In genomic region chr2:144515425-144515693, GRCh38 we compare ENCODE assay signal across 9 cellular contexts. TPM values are rescaled to one million over a fixed set of nuclear protein-coding genes. Genes with fewer than 3 reads are reported as not detected.
DNase-seq lines count a peak whose midpoint lies in the region; ATAC-seq, FAIRE-seq and TF ChIP-seq lines count a peak whose summit lies in the region.
"Had no signal": no experiment of that assay in that cellular context is flagged by ENCODE, and none has a peak within 500 bp of the region (broad histone marks: within the 10 kb centered on the region; RNA-seq: fewer than 3 reads in every experiment).

No MANE protein-coding gene starts in this region.

- H2AFZ ChIP-seq in astrocyte (ENCODE audit: low read depth, low read length) = no peak overlapping the region

- peaks cover 9% of the 10 kb centered on the region for H3K27me3 ChIP-seq in astrocyte (ENCODE audit: insufficient read depth, low read length)
- peaks cover 14% of the 10 kb centered on the region for H3K27me3 ChIP-seq in lower lobe of right lung (ENCODE audit: low read depth)
- H3K27me3 ChIP-seq in suprapubic skin = peaks cover 81% of the 10 kb centered on the region

- no peaks in the 10 kb centered on the region for H3K36me3 ChIP-seq in astrocyte (ENCODE audit: insufficient read depth, low read length)
- peaks cover 3% of the 10 kb centered on the region for H3K36me3 ChIP-seq in lower lobe of right lung
- H3K36me3 ChIP-seq in suprapubic skin = no peaks in the 10 kb centered on the region

- TF ChIP-seq EP300 in suprapubic skin (IDR thresholded peaks at IDR 0.05) = no peak

- H3K27ac ChIP-seq in astrocyte (ENCODE audit: low read depth, low read length) (peak overlapping the region; percentile 99), lower lobe of right lung (peak overlapping the region; percentile 98), suprapubic skin (peak overlapping the region; percentile 98)

- peak overlapping the region; percentile 73 for H3K4me3 ChIP-seq in astrocyte (ENCODE audit: insufficient read depth, low read depth, low read length)
- H3K4me3 ChIP-seq in lower lobe of right lung = peak overlapping the region; percentile 70
- peak overlapping the region; percentile 72 for H3K4me3 ChIP-seq in suprapubic skin

- no peak for TF ChIP-seq POLR2A in suprapubic skin (IDR thresholded peaks at IDR 0.05)

- H3K4me3 Mint-ChIP-seq in T-helper 2 cell treated with Interferon-gamma antibody and Interleukin-4, amounts not matched to agents 5 μg/mL and 100 μg/mL, for 36 hours = peak overlapping the region; percentile 77
- H3K4me3 Mint-ChIP-seq in astrocyte (ENCODE audit: unreplicated experiment) = peak overlapping the region; percentile 93

- H3K9me3 ChIP-seq in astrocyte (ENCODE audit: insufficient read depth, low read depth, low read length) (no peaks in the 10 kb centered on the region), lower lobe of right lung (no peaks in the 10 kb centered on the region), suprapubic skin (no peaks in the 10 kb centered on the region)

- WGBS in suprapubic skin = 8% methylated on average over 3 of the region's 3 CpGs

- no peak for ATAC-seq in lower lobe of right lung
- no peak for ATAC-seq in HG02588 (IDR thresholded peaks at IDR 0.05; ENCODE audit: unreplicated experiment)
- no peak for ATAC-seq in GM21360 (IDR thresholded peaks at IDR 0.05; ENCODE audit: unreplicated experiment)
- ATAC-seq: esophagus mucosa had no signal

- peak overlapping the region; percentile 98 for H3K9ac ChIP-seq in astrocyte (ENCODE audit: low read length)

- no peak for DNase-seq in T-helper 2 cell treated with Interferon-gamma antibody and Interleukin-4, amounts not matched to agents 5 μg/mL and 100 μg/mL, for 36 hours (ENCODE audit: low spot score)
- DNase-seq in T-helper 2 cell = no peak
- no peak for DNase-seq in astrocyte (ENCODE audit: low read depth)
- no peak for DNase-seq in lower lobe of right lung
- no peak for DNase-seq in suprapubic skin (ENCODE audit: low spot score in 2 of 2)
- no peak for DNase-seq in OCI-M2 (lab: John Stamatoyannopoulos, UW; ENCODE audit: unreplicated experiment)

- peaks cover 2% of the 10 kb centered on the region for H3K36me3 Mint-ChIP-seq in T-helper 2 cell treated with Interferon-gamma antibody and Interleukin-4, amounts not matched to agents 5 μg/mL and 100 μg/mL, for 36 hours (ENCODE audit: low read depth)
- peaks cover 4% of the 10 kb centered on the region for H3K36me3 Mint-ChIP-seq in astrocyte (ENCODE audit: low read depth, unreplicated experiment)

- no peaks in the 10 kb centered on the region for H3K9me3 Mint-ChIP-seq in T-helper 2 cell treated with Interferon-gamma antibody and Interleukin-4, amounts not matched to agents 5 μg/mL and 100 μg/mL, for 36 hours
- peaks cover 2% of the 10 kb centered on the region for H3K9me3 Mint-ChIP-seq in astrocyte (ENCODE audit: unreplicated experiment)

- H3K4me1 ChIP-seq in astrocyte (ENCODE audit: insufficient read depth, low read length) = peaks cover 59% of the 10 kb centered on the region
- H3K4me1 ChIP-seq in lower lobe of right lung = peaks cover 34% of the 10 kb centered on the region
- H3K4me1 ChIP-seq in suprapubic skin = peaks cover 44% of the 10 kb centered on the region

- TF ChIP-seq CTCF in astrocyte (IDR thresholded peaks at IDR 0.05; ENCODE audit: insufficient read depth, low read depth, low read length) (no peak), lower lobe of right lung (IDR thresholded peaks at IDR 0.05) (no peak), suprapubic skin (IDR thresholded peaks at IDR 0.05) (no peak)

- H4K20me1 ChIP-seq in astrocyte (ENCODE audit: insufficient read depth, low read length) = peaks cover 19% of the 10 kb centered on the region

- peaks cover 66% of the 10 kb centered on the region for H3K79me2 ChIP-seq in astrocyte (ENCODE audit: insufficient read depth, low read length)

- peaks cover 14% of the 10 kb centered on the region for H3K4me1 Mint-ChIP-seq in T-helper 2 cell treated with Interferon-gamma antibody and Interleukin-4, amounts not matched to agents 5 μg/mL and 100 μg/mL, for 36 hours (ENCODE audit: low read depth)
- peaks cover 44% of the 10 kb centered on the region for H3K4me1 Mint-ChIP-seq in astrocyte (ENCODE audit: low read depth, unreplicated experiment)

- peak overlapping the region; percentile 98 for H3K4me2 ChIP-seq in astrocyte (ENCODE audit: low read length)

- H3K27ac Mint-ChIP-seq in T-helper 2 cell treated with Interferon-gamma antibody and Interleukin-4, amounts not matched to agents 5 μg/mL and 100 μg/mL, for 36 hours = peak overlapping the region; percentile 65
- peak overlapping the region; percentile 94 for H3K27ac Mint-ChIP-seq in astrocyte (ENCODE audit: unreplicated experiment)

- H3K27me3 Mint-ChIP-seq in T-helper 2 cell treated with Interferon-gamma antibody and Interleukin-4, amounts not matched to agents 5 μg/mL and 100 μg/mL, for 36 hours (ENCODE audit: low read depth) = peaks cover 35% of the 10 kb centered on the region
- no peaks in the 10 kb centered on the region for H3K27me3 Mint-ChIP-seq in astrocyte (ENCODE audit: low read depth, unreplicated experiment)

- intact Hi-C loops in lower lobe of right lung (cut with DNase I) = no loop called here

- no peak for FAIRE-seq in astrocyte (lab: Jason Lieb, UNC)

RNA-seq across cellular contexts. Expression of gene ZEB2, which starts 4.6 kb away (rescaled TPM):
- 84.9 and 90.9 TPM in 2 replicates for total RNA-seq in astrocyte
- 220 TPM for total RNA-seq in lower lobe of right lung
- 10 to 100 TPM; 16.3 to 43.7 (median 34.5) TPM for total RNA-seq in suprapubic skin
